Comparison of ENCODE assay signal across 1 cellular context in genomic region chr19:38293281-38293680, GRCh38.
TF ChIP-seq lines count a peak whose summit lies in the region.

No MANE protein-coding gene starts in this region.

TF ChIP-seq in HepG2, 621 proteins besides CTCF, POLR2A, EP300 and RAD21:
- no peak for TF ChIP-seq ZMYM2 (CRISPR knock-in tag; IDR thresholded peaks at IDR 0.05)
- TF ChIP-seq NBN (conservative IDR thresholded peaks at IDR 0.05), result no peak
- TF ChIP-seq, protein P1, sequence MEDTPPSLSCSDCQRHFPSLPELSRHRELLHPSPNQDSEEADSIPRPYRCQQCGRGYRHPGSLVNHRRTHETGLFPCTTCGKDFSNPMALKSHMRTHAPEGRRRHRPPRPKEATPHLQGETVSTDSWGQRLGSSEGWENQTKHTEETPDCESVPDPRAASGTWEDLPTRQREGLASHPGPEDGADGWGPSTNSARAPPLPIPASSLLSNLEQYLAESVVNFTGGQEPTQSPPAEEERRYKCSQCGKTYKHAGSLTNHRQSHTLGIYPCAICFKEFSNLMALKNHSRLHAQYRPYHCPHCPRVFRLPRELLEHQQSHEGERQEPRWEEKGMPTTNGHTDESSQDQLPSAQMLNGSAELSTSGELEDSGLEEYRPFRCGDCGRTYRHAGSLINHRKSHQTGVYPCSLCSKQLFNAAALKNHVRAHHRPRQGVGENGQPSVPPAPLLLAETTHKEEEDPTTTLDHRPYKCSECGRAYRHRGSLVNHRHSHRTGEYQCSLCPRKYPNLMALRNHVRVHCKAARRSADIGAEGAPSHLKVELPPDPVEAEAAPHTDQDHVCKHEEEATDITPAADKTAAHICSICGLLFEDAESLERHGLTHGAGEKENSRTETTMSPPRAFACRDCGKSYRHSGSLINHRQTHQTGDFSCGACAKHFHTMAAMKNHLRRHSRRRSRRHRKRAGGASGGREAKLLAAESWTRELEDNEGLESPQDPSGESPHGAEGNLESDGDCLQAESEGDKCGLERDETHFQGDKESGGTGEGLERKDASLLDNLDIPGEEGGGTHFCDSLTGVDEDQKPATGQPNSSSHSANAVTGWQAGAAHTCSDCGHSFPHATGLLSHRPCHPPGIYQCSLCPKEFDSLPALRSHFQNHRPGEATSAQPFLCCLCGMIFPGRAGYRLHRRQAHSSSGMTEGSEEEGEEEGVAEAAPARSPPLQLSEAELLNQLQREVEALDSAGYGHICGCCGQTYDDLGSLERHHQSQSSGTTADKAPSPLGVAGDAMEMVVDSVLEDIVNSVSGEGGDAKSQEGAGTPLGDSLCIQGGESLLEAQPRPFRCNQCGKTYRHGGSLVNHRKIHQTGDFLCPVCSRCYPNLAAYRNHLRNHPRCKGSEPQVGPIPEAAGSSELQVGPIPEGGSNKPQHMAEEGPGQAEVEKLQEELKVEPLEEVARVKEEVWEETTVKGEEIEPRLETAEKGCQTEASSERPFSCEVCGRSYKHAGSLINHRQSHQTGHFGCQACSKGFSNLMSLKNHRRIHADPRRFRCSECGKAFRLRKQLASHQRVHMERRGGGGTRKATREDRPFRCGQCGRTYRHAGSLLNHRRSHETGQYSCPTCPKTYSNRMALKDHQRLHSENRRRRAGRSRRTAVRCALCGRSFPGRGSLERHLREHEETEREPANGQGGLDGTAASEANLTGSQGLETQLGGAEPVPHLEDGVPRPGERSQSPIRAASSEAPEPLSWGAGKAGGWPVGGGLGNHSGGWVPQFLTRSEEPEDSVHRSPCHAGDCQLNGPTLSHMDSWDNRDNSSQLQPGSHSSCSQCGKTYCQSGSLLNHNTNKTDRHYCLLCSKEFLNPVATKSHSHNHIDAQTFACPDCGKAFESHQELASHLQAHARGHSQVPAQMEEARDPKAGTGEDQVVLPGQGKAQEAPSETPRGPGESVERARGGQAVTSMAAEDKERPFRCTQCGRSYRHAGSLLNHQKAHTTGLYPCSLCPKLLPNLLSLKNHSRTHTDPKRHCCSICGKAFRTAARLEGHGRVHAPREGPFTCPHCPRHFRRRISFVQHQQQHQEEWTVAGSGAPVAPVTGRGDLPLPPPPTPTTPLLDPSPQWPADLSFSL (CRISPR knock-in tag; IDR thresholded peaks at IDR 0.05), result no peak
- TF ChIP-seq, protein P2, sequence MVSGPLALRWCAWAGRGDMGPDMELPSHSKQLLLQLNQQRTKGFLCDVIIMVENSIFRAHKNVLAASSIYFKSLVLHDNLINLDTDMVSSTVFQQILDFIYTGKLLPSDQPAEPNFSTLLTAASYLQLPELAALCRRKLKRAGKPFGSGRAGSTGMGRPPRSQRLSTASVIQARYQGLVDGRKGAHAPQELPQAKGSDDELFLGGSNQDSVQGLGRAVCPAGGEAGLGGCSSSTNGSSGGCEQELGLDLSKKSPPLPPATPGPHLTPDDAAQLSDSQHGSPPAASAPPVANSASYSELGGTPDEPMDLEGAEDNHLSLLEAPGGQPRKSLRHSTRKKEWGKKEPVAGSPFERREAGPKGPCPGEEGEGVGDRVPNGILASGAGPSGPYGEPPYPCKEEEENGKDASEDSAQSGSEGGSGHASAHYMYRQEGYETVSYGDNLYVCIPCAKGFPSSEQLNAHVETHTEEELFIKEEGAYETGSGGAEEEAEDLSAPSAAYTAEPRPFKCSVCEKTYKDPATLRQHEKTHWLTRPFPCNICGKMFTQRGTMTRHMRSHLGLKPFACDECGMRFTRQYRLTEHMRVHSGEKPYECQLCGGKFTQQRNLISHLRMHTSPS (CRISPR knock-in tag; IDR thresholded peaks at IDR 0.05; ENCODE audit: low read depth), result no peak
- TF ChIP-seq ZNF605 (CRISPR knock-in tag; IDR thresholded peaks at IDR 0.05), result no peak
- TF ChIP-seq, protein P3, sequence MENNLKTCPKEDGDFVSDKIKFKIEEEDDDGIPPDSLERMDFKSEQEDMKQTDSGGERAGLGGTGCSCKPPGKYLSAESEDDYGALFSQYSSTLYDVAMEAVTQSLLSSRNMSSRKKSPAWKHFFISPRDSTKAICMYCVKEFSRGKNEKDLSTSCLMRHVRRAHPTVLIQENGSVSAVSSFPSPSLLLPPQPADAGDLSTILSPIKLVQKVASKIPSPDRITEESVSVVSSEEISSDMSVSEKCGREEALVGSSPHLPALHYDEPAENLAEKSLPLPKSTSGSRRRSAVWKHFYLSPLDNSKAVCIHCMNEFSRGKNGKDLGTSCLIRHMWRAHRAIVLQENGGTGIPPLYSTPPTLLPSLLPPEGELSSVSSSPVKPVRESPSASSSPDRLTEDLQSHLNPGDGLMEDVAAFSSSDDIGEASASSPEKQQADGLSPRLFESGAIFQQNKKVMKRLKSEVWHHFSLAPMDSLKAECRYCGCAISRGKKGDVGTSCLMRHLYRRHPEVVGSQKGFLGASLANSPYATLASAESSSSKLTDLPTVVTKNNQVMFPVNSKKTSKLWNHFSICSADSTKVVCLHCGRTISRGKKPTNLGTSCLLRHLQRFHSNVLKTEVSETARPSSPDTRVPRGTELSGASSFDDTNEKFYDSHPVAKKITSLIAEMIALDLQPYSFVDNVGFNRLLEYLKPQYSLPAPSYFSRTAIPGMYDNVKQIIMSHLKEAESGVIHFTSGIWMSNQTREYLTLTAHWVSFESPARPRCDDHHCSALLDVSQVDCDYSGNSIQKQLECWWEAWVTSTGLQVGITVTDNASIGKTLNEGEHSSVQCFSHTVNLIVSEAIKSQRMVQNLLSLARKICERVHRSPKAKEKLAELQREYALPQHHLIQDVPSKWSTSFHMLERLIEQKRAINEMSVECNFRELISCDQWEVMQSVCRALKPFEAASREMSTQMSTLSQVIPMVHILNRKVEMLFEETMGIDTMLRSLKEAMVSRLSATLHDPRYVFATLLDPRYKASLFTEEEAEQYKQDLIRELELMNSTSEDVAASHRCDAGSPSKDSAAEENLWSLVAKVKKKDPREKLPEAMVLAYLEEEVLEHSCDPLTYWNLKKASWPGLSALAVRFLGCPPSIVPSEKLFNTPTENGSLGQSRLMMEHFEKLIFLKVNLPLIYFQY (CRISPR knock-in tag; IDR thresholded peaks at IDR 0.05; ENCODE audit: borderline replicate concordance), result no peak
- no peak for TF ChIP-seq PHF20 (CRISPR knock-in tag; IDR thresholded peaks at IDR 0.05)
- TF ChIP-seq SP140L (CRISPR knock-in tag; IDR thresholded peaks at IDR 0.05; ENCODE audit: borderline replicate concordance), result no peak
- no peak for TF ChIP-seq JARID2 (CRISPR knock-in tag; IDR thresholded peaks at IDR 0.05; ENCODE audit: insufficient replicate concordance)
- TF ChIP-seq POGZ (CRISPR knock-in tag; IDR thresholded peaks at IDR 0.05), result no peak
- TF ChIP-seq, protein P4, sequence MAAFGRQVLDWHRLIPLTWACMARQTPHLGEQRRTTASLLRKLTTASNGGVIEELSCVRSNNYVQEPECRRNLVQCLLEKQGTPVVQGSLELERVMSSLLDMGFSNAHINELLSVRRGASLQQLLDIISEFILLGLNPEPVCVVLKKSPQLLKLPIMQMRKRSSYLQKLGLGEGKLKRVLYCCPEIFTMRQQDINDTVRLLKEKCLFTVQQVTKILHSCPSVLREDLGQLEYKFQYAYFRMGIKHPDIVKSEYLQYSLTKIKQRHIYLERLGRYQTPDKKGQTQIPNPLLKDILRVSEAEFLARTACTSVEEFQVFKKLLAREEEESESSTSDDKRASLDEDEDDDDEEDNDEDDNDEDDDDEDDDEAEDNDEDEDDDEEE (CRISPR knock-in tag; IDR thresholded peaks at IDR 0.05), result no peak
- TF ChIP-seq ZNF501 (CRISPR knock-in tag; IDR thresholded peaks at IDR 0.05), result no peak
